In the genomic region with DNA sequence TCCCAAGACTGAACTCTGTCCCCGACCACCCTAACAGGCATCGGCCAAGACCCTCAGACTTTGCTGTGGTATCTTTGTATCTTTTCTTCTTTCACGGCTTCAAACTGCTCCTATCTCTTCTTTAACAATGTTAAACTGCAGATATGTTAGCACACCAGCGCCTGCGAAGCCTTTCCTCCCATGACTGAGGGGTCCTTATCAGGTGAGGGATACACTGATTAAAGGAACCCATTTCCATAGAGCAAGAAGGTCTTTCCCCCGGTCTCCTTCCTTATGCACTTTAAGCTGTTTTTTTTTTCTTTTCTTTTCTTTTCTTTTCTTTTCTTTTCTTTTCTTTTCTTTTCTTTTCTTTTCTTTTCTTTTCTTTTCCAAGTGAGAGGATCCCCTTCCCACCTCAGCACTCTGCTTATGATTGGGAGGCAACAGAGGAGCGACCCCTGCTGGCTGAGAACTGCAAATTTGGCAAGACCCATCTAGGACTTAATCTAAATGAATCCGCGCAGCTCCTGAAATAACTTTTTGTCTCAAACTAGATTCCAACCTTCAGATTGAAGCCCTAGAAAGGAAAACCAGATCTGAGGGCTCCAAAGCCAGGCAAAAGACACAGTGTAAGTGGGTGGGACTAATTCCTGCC, we compare ENCODE assay signal across 8 cellular contexts.
A peak's percentile ranks its signal among the peaks of the same experiment; 100 is the strongest.
DNase-seq lines count a peak whose midpoint lies in the region; ATAC-seq and TF ChIP-seq lines count a peak whose summit lies in the region.

No MANE protein-coding gene starts in this region.

- no peaks in the 10 kb centered on the region for H3K36me3 ChIP-seq in SK-N-SH (replicated peaks in 1 of 2; ENCODE audit: control insufficient read depth in 1 of 2, insufficient read depth in 2 of 2, low read length in 1 of 2)

- no peaks in the 10 kb centered on the region for H3K9me3 ChIP-seq in SK-N-SH

- peak; percentile 68 for TF ChIP-seq CTCF in 22Rv1 (IDR thresholded peaks at IDR 0.05)
- peak; percentile 47; the same call in 1 of the 2 replicates for TF ChIP-seq CTCF in GM12875 (IDR thresholded peaks at IDR 0.05; ENCODE audit: borderline replicate concordance, insufficient read depth, low read depth, low read length)
- peak; percentile 75 for TF ChIP-seq CTCF in SK-N-SH (IDR thresholded peaks at IDR 0.05)

- POLR2A ChIA-PET in SK-N-SH (lab: Yijun Ruan, JAX) = no interaction called here

- no peak overlapping the region for H3K4me2 ChIP-seq in SK-N-SH

- H3K4me3 ChIP-seq in GM12875 (ENCODE audit: low read depth, low read length) = no peak overlapping the region
- peak overlapping the region in 1 of 2 experiments; percentile 21; a peak in 1 of 4 replicates for H3K4me3 ChIP-seq in SK-N-SH (ENCODE audit: low read depth in 2 of 2, low read length in 1 of 2)

- no peaks in the 10 kb centered on the region for H3F3A ChIP-seq in SK-N-SH (replicated peaks; ENCODE audit: insufficient read depth)

- no peaks in the 10 kb centered on the region for H3K9me2 ChIP-seq in SK-N-SH

- TF ChIP-seq RAD21 in SK-N-SH (IDR thresholded peaks at IDR 0.05; ENCODE audit: low read length) = peak; percentile 43

- no peak for DNase-seq in SK-N-SH
- DNase-seq in head of caudate nucleus = peak in 37 of 42 donors; percentile 8 to 83 (median 50)
- DNase-seq in putamen (ENCODE audit: low spot score) = no peak
- DNase-seq in NCI-H1105 (lab: John Stamatoyannopoulos, UW) = no peak
- no peak for DNase-seq in NCI-H2029 treated with DMSO at 0.1 percent for 48 hours (lab: John Stamatoyannopoulos, UW)

- no peak overlapping the region for H2AFZ ChIP-seq in SK-N-SH (ENCODE audit: low read depth)

- intact Hi-C loops in head of caudate nucleus (cut with DNase I) = no loop called here

- ATAC-seq in GM21723 (IDR thresholded peaks at IDR 0.05; ENCODE audit: unreplicated experiment) = no peak

- no peak overlapping the region for H3K27ac ChIP-seq in 22Rv1
- H3K27ac ChIP-seq in SK-N-SH (ENCODE audit: low read depth in 2 of 2, low read length in 1 of 2) = no peak overlapping the region

- CTCF ChIA-PET in SK-N-SH (lab: Yijun Ruan, JAX) = interaction anchor here (0.6 to 1.9 kb wide), 7 partner anchors 22 to 268 kb away, joined by 3 to 4 read pairs (median 3); no protein-coding TSS in a partner anchor

- no peaks in the 10 kb centered on the region for H4K20me1 ChIP-seq in SK-N-SH (ENCODE audit: insufficient read depth)

- no peaks in the 10 kb centered on the region for H3K27me3 ChIP-seq in SK-N-SH (ENCODE audit: insufficient read depth)

- H3K9ac ChIP-seq in SK-N-SH = no peak overlapping the region

- no peaks in the 10 kb centered on the region for H3K79me2 ChIP-seq in SK-N-SH (ENCODE audit: insufficient read depth)

- peaks cover 0 to 5% of the 10 kb centered on the region in 2 experiments; a peak in 1 of 4 replicates for H3K4me1 ChIP-seq in SK-N-SH (ENCODE audit: control insufficient read depth in 1 of 2, insufficient read depth in 2 of 2, low read depth in 1 of 2, low read length in 1 of 2)

- 69% methylated on average over 9 of the region's 9 CpGs for WGBS in SK-N-SH (ENCODE audit: low lambda C conversion rate)

- no peak for TF ChIP-seq EP300 in SK-N-SH (IDR thresholded peaks at IDR 0.05; ENCODE audit: borderline replicate concordance in 1 of 2, low read depth in 1 of 2, low read length in 1 of 2)

TF ChIP-seq in SK-N-SH, 30 proteins besides CTCF, POLR2A, EP300 and RAD21:
- TF ChIP-seq NFIC (IDR thresholded peaks at IDR 0.05; ENCODE audit: borderline replicate concordance) = peak; percentile 8; the same call in 1 of the 2 replicates
- TF ChIP-seq NRF1 (IDR thresholded peaks at IDR 0.05; ENCODE audit: low read depth, low read length) = no peak
- TF ChIP-seq, protein P1, sequence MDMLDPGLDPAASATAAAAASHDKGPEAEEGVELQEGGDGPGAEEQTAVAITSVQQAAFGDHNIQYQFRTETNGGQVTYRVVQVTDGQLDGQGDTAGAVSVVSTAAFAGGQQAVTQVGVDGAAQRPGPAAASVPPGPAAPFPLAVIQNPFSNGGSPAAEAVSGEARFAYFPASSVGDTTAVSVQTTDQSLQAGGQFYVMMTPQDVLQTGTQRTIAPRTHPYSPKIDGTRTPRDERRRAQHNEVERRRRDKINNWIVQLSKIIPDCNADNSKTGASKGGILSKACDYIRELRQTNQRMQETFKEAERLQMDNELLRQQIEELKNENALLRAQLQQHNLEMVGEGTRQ (IDR thresholded peaks at IDR 0.05; ENCODE audit: borderline replicate concordance, low read depth, low read length) = no peak
- TF ChIP-seq SMC3 (IDR thresholded peaks at IDR 0.05; ENCODE audit: low read depth, low read length) = peak; percentile 35
TF ChIP-seq in SK-N-SH: peak in this region for 2.

Comparison
In these comparisons a context has a peak if more than half of its experiments do, and no peak if none do; other contexts are left out.
1. DNase-seq: peak in head of caudate nucleus (37 of 42); none in SK-N-SH (single experiment), putamen (single experiment), NCI-H1105 (single experiment) and NCI-H2029 treated with DMSO at 0.1 percent for 48 hours (single experiment).
2. Peak in every context shown above with its lines, with median percentiles within 50 percentile points of each other: CTCF ChIP-seq.